In the genomic region with DNA sequence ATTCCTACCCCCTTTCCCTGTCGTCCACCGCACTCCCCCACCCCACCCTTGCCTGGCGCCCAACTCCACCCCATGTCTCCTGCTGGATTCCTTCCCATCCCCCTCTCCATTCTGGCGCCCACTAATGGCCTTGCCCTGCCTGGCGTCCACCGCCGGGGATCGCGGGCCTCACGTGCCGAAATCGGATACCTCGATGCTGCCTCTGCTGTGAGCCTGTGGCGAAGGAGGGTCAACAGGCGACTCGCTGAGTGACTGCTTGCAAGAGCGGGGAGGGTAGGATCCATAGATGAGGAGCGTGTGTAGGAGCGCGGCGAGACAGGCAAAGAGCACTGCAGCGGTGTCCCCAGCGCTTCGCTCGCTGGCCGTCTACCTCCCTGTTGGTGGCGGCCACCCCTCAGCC, we compare ENCODE assay signal across 1 cellular context.
TF ChIP-seq lines count a peak whose summit lies in the region.

TSS of gene SPIN2A (minus strand) at position 327 of the 400 bp plus-strand sequence. CDS start 800 bp downstream, outside the sequence.

TF ChIP-seq in IMR-90, 13 proteins besides CTCF, POLR2A, EP300 and RAD21:
- peak; percentile 43; the same call in 1 of the 2 replicates for TF ChIP-seq BHLHE40 (IDR thresholded peaks at IDR 0.05; ENCODE audit: low read depth, low read length)
TF ChIP-seq in IMR-90: peak in this region for 1; not testable (repeated sequence) for 12.
